8 cellular contexts compared by ENCODE assay signal in the genomic region with DNA sequence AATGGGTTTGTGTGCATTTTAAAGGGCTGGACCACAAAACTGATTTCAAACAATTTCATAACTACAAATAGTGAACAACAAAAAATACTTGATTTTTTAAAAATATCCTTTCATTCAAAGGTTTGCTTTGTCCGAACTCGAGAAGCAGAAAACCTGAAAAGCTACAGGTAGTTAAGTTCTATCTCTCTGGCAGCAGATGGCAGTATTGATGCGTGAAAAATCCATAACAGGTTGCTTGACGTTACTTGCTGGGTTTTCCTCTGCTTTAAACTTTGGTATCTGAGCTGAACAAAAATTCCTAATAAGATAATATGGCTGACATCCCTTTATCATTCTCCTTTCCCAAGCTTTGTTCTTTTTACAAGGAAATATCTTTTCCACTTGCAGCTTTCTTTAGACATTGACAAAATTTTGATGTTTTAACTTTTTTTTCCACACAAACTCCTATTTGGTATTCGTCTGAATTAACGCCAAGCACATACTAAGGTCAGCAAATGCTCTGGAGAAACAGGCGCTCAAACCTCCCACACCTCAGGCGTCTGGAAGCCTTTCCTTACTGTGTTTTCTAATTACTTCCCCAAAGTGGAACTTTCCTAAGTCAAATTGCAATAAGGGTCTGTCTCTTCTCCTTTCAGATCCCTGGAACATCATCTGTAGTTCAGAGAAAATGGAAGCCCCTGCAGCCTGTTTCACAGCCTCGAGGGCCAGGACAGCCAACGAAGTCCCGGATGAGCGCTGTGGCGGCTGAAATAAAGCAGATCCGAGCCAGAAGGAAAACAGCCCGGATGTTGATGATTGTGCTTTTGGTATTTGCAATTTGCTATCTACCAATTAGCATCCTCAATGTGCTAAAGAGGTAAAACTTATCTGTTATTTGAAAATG. TPM values are rescaled to one million over a fixed set of nuclear protein-coding genes. Genes with fewer than 3 reads are reported as not detected.
A peak's percentile ranks its signal among the peaks of the same experiment; 100 is the strongest.
DNase-seq lines count a peak whose midpoint lies in the region; ATAC-seq and TF ChIP-seq lines count a peak whose summit lies in the region.

No MANE protein-coding gene starts in this region.

- TF ChIP-seq POLR2A in gastroesophageal sphincter (IDR thresholded peaks at IDR 0.05) = no peak

- WGBS in gastroesophageal sphincter (ENCODE audit: low coverage in 1 of 2), 2 donors = 25 to 42% methylated on average over 10 to 15 of the region's 15 CpGs
- 35 to 38% (median 36%) methylated on average over 15 of the region's 15 CpGs for WGBS in psoas muscle, 3 donors

- H3K27me3 ChIP-seq in gastroesophageal sphincter = no peaks in the 10 kb centered on the region
- no peaks in the 10 kb centered on the region for H3K27me3 ChIP-seq in psoas muscle (ENCODE audit: insufficient read depth in 3 of 3, low read length in 2 of 3)

- peak; percentile 89 for DNase-seq in ELF-1 (ENCODE audit: low read depth, low spot score)
- peak; percentile 58 for DNase-seq in HCEC 1CT
- DNase-seq in NCI-H1417 treated with DMSO at 0.1 percent for 48 hours (lab: John Stamatoyannopoulos, UW) = peak; percentile 4
- peak; percentile 2 for DNase-seq in T1000 (lab: John Stamatoyannopoulos, UW)
- DNase-seq in psoas muscle = peak in 1 of 2 donors; percentile 44

- H3K9me3 ChIP-seq in gastroesophageal sphincter = no peaks in the 10 kb centered on the region
- no peaks in the 10 kb centered on the region for H3K9me3 ChIP-seq in psoas muscle

- ATAC-seq in gastroesophageal sphincter = no peak
- ATAC-seq in psoas muscle = peak in 1 of 4 donors; percentile 55
- ATAC-seq in HG02981 (IDR thresholded peaks at IDR 0.05; ENCODE audit: unreplicated experiment) = no peak
- no peak for ATAC-seq in GM21737 (IDR thresholded peaks at IDR 0.05; ENCODE audit: unreplicated experiment)

- no peaks in the 10 kb centered on the region for H3K4me1 ChIP-seq in gastroesophageal sphincter
- H3K4me1 ChIP-seq in psoas muscle = no peaks in the 10 kb centered on the region

- H3K36me3 ChIP-seq in gastroesophageal sphincter (no peaks in the 10 kb centered on the region), psoas muscle (ENCODE audit: insufficient read depth in 1 of 2, low read depth in 1 of 2) (no peaks in the 10 kb centered on the region)

- TF ChIP-seq CTCF in gastroesophageal sphincter (IDR thresholded peaks at IDR 0.05) (peak; percentile 20 to 49 (median 40)), psoas muscle (IDR thresholded peaks at IDR 0.05) (peak; percentile 44)

- H3K4me3 ChIP-seq in gastroesophageal sphincter (no peak overlapping the region), psoas muscle (no peak overlapping the region)

- H3K27ac ChIP-seq in gastroesophageal sphincter (no peak overlapping the region), psoas muscle (no peak overlapping the region)

- intact Hi-C loops in psoas muscle (cut with DNase I) = loop anchor here in 1 of 2 donors (5.0 to 10.0 kb wide), 2 partner anchors 678 to 1015 kb away; no protein-coding TSS in a partner anchor

- TF ChIP-seq EP300 in gastroesophageal sphincter (IDR thresholded peaks at IDR 0.05) = no peak

RNA-seq across cellular contexts. Expression of a gene that starts 50.3 kb away (rescaled TPM):
- total RNA-seq in gastroesophageal sphincter = not detected
- total RNA-seq in psoas muscle = not detected
- not detected for polyA plus RNA-seq in psoas muscle
